Comparison of ENCODE assay signal across 1 cellular context in the genomic region with DNA sequence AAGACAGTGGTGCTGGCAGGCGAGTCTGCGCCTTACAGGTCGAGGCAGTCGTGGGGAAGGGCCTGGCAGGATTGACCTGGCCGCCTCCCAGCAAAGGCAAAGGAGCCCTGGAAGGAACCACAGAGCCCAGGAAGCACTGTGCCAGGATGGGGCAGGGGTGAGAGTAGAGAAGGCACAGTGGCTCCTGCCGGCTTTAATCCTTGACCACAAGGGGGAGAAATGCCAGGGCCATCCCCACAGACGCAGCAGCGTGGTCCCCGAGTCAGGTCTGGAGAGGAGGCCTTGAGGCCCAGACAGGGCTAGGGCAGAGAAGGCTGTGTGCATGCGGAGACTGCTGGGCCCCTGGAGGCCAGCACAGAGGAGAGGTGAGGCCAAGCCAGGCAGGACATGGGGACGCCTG.
TF ChIP-seq lines count a peak whose summit lies in the region.

No MANE protein-coding gene starts in this region.

TF ChIP-seq in HepG2, 621 proteins besides CTCF, POLR2A, EP300 and RAD21 (continued from another document and continues in another):
- no peak for TF ChIP-seq KLF6 (CRISPR knock-in tag; IDR thresholded peaks at IDR 0.05)
- TF ChIP-seq, protein P1, sequence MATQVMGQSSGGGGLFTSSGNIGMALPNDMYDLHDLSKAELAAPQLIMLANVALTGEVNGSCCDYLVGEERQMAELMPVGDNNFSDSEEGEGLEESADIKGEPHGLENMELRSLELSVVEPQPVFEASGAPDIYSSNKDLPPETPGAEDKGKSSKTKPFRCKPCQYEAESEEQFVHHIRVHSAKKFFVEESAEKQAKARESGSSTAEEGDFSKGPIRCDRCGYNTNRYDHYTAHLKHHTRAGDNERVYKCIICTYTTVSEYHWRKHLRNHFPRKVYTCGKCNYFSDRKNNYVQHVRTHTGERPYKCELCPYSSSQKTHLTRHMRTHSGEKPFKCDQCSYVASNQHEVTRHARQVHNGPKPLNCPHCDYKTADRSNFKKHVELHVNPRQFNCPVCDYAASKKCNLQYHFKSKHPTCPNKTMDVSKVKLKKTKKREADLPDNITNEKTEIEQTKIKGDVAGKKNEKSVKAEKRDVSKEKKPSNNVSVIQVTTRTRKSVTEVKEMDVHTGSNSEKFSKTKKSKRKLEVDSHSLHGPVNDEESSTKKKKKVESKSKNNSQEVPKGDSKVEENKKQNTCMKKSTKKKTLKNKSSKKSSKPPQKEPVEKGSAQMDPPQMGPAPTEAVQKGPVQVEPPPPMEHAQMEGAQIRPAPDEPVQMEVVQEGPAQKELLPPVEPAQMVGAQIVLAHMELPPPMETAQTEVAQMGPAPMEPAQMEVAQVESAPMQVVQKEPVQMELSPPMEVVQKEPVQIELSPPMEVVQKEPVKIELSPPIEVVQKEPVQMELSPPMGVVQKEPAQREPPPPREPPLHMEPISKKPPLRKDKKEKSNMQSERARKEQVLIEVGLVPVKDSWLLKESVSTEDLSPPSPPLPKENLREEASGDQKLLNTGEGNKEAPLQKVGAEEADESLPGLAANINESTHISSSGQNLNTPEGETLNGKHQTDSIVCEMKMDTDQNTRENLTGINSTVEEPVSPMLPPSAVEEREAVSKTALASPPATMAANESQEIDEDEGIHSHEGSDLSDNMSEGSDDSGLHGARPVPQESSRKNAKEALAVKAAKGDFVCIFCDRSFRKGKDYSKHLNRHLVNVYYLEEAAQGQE (IDR thresholded peaks at IDR 0.05; ENCODE audit: borderline replicate concordance in 1 of 2, low read depth in 1 of 2, low read length in 2 of 2) = no peak
- no peak for TF ChIP-seq CENPX (CRISPR knock-in tag; IDR thresholded peaks at IDR 0.05)
- TF ChIP-seq, protein P2, sequence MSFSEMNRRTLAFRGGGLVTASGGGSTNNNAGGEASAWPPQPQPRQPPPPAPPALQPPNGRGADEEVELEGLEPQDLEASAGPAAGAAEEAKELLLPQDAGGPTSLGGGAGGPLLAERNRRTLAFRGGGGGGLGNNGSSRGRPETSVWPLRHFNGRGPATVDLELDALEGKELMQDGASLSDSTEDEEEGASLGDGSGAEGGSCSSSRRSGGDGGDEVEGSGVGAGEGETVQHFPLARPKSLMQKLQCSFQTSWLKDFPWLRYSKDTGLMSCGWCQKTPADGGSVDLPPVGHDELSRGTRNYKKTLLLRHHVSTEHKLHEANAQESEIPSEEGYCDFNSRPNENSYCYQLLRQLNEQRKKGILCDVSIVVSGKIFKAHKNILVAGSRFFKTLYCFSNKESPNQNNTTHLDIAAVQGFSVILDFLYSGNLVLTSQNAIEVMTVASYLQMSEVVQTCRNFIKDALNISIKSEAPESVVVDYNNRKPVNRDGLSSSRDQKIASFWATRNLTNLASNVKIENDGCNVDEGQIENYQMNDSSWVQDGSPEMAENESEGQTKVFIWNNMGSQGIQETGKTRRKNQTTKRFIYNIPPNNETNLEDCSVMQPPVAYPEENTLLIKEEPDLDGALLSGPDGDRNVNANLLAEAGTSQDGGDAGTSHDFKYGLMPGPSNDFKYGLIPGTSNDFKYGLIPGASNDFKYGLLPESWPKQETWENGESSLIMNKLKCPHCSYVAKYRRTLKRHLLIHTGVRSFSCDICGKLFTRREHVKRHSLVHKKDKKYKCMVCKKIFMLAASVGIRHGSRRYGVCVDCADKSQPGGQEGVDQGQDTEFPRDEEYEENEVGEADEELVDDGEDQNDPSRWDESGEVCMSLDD (CRISPR knock-in tag; IDR thresholded peaks at IDR 0.05; ENCODE audit: borderline replicate concordance) = no peak
- TF ChIP-seq, protein P3, sequence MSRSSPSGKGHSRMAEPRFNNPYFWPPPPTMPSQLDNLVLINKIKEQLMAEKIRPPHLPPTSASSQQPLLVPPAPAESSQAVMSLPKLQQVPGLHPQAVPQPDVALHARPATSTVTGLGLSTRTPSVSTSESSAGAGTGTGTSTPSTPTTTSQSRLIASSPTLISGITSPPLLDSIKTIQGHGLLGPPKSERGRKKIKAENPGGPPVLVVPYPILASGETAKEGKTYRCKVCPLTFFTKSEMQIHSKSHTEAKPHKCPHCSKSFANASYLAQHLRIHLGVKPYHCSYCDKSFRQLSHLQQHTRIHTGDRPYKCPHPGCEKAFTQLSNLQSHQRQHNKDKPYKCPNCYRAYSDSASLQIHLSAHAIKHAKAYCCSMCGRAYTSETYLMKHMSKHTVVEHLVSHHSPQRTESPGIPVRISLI (CRISPR knock-in tag; IDR thresholded peaks at IDR 0.05; ENCODE audit: borderline replicate concordance) = no peak
- TF ChIP-seq ZNF232 (CRISPR knock-in tag; IDR thresholded peaks at IDR 0.05; ENCODE audit: borderline replicate concordance) = no peak
- TF ChIP-seq, protein P4, sequence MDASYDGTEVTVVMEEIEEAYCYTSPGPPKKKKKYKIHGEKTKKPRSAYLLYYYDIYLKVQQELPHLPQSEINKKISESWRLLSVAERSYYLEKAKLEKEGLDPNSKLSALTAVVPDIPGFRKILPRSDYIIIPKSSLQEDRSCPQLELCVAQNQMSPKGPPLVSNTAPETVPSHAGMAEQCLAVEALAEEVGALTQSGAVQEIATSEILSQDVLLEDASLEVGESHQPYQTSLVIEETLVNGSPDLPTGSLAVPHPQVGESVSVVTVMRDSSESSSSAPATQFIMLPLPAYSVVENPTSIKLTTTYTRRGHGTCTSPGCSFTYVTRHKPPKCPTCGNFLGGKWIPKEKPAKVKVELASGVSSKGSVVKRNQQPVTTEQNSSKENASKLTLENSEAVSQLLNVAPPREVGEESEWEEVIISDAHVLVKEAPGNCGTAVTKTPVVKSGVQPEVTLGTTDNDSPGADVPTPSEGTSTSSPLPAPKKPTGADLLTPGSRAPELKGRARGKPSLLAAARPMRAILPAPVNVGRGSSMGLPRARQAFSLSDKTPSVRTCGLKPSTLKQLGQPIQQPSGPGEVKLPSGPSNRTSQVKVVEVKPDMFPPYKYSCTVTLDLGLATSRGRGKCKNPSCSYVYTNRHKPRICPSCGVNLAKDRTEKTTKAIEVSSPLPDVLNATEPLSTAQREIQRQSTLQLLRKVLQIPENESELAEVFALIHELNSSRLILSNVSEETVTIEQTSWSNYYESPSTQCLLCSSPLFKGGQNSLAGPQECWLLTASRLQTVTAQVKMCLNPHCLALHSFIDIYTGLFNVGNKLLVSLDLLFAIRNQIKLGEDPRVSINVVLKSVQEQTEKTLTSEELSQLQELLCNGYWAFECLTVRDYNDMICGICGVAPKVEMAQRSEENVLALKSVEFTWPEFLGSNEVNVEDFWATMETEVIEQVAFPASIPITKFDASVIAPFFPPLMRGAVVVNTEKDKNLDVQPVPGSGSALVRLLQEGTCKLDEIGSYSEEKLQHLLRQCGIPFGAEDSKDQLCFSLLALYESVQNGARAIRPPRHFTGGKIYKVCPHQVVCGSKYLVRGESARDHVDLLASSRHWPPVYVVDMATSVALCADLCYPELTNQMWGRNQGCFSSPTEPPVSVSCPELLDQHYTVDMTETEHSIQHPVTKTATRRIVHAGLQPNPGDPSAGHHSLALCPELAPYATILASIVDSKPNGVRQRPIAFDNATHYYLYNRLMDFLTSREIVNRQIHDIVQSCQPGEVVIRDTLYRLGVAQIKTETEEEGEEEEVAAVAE (CRISPR knock-in tag; IDR thresholded peaks at IDR 0.05; ENCODE audit: borderline replicate concordance) = 0 out of 2 replicates have a peak, but pooled peaks have one; percentile 1
- TF ChIP-seq ZZZ3 (CRISPR knock-in tag; IDR thresholded peaks at IDR 0.05; ENCODE audit: borderline replicate concordance) = no peak
- TF ChIP-seq JARID2 (CRISPR knock-in tag; IDR thresholded peaks at IDR 0.05; ENCODE audit: insufficient replicate concordance) = no peak
- TF ChIP-seq DNMT1 (CRISPR knock-in tag; IDR thresholded peaks at IDR 0.05) = no peak
- no peak for TF ChIP-seq MATR3 (CRISPR knock-in tag; IDR thresholded peaks at IDR 0.05)
- TF ChIP-seq, protein P5, sequence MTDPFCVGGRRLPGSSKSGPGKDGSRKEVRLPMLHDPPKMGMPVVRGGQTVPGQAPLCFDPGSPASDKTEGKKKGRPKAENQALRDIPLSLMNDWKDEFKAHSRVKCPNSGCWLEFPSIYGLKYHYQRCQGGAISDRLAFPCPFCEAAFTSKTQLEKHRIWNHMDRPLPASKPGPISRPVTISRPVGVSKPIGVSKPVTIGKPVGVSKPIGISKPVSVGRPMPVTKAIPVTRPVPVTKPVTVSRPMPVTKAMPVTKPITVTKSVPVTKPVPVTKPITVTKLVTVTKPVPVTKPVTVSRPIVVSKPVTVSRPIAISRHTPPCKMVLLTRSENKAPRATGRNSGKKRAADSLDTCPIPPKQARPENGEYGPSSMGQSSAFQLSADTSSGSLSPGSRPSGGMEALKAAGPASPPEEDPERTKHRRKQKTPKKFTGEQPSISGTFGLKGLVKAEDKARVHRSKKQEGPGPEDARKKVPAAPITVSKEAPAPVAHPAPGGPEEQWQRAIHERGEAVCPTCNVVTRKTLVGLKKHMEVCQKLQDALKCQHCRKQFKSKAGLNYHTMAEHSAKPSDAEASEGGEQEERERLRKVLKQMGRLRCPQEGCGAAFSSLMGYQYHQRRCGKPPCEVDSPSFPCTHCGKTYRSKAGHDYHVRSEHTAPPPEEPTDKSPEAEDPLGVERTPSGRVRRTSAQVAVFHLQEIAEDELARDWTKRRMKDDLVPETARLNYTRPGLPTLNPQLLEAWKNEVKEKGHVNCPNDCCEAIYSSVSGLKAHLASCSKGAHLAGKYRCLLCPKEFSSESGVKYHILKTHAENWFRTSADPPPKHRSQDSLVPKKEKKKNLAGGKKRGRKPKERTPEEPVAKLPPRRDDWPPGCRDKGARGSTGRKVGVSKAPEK (CRISPR knock-in tag; IDR thresholded peaks at IDR 0.05; ENCODE audit: borderline replicate concordance) = no peak
- TF ChIP-seq HOXA7 (CRISPR knock-in tag; IDR thresholded peaks at IDR 0.05) = no peak
- TF ChIP-seq, protein P6, sequence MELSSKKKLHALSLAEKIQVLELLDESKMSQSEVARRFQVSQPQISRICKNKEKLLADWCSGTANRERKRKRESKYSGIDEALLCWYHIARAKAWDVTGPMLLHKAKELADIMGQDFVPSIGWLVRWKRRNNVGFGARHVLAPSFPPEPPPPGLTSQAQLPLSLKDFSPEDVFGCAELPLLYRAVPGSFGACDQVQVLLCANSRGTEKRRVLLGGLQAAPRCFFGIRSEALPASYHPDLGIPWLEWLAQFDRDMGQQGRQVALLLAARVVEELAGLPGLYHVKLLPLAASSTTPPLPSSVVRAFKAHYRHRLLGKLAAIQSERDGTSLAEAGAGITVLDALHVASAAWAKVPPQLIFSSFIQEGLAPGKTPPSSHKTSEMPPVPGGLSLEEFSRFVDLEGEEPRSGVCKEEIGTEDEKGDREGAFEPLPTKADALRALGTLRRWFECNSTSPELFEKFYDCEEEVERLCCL (CRISPR knock-in tag; IDR thresholded peaks at IDR 0.05; ENCODE audit: borderline replicate concordance) = no peak
- TF ChIP-seq TBX3 (IDR thresholded peaks at IDR 0.05; ENCODE audit: borderline replicate concordance) = no peak
- peak; percentile 82 for TF ChIP-seq ZNF7 (CRISPR knock-in tag; IDR thresholded peaks at IDR 0.05)
- TF ChIP-seq FOXK1 (CRISPR knock-in tag; IDR thresholded peaks at IDR 0.05; ENCODE audit: borderline replicate concordance, low read depth) = no peak
- TF ChIP-seq, protein P7, sequence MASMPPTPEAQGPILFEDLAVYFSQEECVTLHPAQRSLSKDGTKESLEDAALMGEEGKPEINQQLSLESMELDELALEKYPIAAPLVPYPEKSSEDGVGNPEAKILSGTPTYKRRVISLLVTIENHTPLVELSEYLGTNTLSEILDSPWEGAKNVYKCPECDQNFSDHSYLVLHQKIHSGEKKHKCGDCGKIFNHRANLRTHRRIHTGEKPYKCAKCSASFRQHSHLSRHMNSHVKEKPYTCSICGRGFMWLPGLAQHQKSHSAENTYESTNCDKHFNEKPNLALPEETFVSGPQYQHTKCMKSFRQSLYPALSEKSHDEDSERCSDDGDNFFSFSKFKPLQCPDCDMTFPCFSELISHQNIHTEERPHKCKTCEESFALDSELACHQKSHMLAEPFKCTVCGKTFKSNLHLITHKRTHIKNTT (CRISPR knock-in tag; IDR thresholded peaks at IDR 0.05) = no peak
- TF ChIP-seq ZNF614 (CRISPR knock-in tag; IDR thresholded peaks at IDR 0.05; ENCODE audit: borderline replicate concordance) = no peak
- no peak for TF ChIP-seq MTF1 (CRISPR knock-in tag; IDR thresholded peaks at IDR 0.05)
- no peak for TF ChIP-seq PHF21A (CRISPR knock-in tag; IDR thresholded peaks at IDR 0.05)
- no peak for TF ChIP-seq ZSCAN9 (CRISPR knock-in tag; IDR thresholded peaks at IDR 0.05; ENCODE audit: borderline replicate concordance)
- TF ChIP-seq, protein P8, sequence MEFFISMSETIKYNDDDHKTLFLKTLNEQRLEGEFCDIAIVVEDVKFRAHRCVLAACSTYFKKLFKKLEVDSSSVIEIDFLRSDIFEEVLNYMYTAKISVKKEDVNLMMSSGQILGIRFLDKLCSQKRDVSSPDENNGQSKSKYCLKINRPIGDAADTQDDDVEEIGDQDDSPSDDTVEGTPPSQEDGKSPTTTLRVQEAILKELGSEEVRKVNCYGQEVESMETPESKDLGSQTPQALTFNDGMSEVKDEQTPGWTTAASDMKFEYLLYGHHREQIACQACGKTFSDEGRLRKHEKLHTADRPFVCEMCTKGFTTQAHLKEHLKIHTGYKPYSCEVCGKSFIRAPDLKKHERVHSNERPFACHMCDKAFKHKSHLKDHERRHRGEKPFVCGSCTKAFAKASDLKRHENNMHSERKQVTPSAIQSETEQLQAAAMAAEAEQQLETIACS (CRISPR knock-in tag; IDR thresholded peaks at IDR 0.05) = 0 out of 2 replicates have a peak, but pooled peaks have one; percentile 5
- no peak for TF ChIP-seq EED (CRISPR knock-in tag; IDR thresholded peaks at IDR 0.05)
- TF ChIP-seq TEAD3 (CRISPR knock-in tag; optimal IDR thresholded peaks at IDR 0.05; ENCODE audit: borderline replicate concordance) = peak; percentile 68
- TF ChIP-seq, protein P9, sequence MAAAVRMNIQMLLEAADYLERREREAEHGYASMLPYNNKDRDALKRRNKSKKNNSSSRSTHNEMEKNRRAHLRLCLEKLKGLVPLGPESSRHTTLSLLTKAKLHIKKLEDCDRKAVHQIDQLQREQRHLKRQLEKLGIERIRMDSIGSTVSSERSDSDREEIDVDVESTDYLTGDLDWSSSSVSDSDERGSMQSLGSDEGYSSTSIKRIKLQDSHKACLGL (CRISPR knock-in tag; IDR thresholded peaks at IDR 0.05) = no peak
- TF ChIP-seq TBP (CRISPR knock-in tag; IDR thresholded peaks at IDR 0.05) = no peak
- no peak for TF ChIP-seq ZNF780A (CRISPR knock-in tag; IDR thresholded peaks at IDR 0.05)
- no peak for TF ChIP-seq ZNF615 (CRISPR knock-in tag; IDR thresholded peaks at IDR 0.05; ENCODE audit: borderline replicate concordance)
